In genomic region chr15:38354321-38354929, GRCh38 we compare ENCODE assay signal across 8 cellular contexts.
DNase-seq lines count a peak whose midpoint lies in the region; ATAC-seq and TF ChIP-seq lines count a peak whose summit lies in the region.

No MANE protein-coding gene starts in this region.

- CTCF ChIA-PET in CD4-positive, alpha-beta T cell (lab: Charles Lee), result no interaction called here

- H3K27ac Mint-ChIP-seq in CD4-positive, alpha-beta T cell, result no peak overlapping the region
- no peak overlapping the region for H3K27ac Mint-ChIP-seq in memory B cell

- H3K4me3 Mint-ChIP-seq in CD4-positive, alpha-beta T cell, result no peak overlapping the region
- H3K4me3 Mint-ChIP-seq in memory B cell, result no peak overlapping the region

- no peaks in the 10 kb centered on the region for H3K36me3 Mint-ChIP-seq in CD4-positive, alpha-beta T cell (ENCODE audit: low read depth)
- H3K36me3 Mint-ChIP-seq in memory B cell, result no peaks in the 10 kb centered on the region

- no peaks in the 10 kb centered on the region for H3K9me3 Mint-ChIP-seq in CD4-positive, alpha-beta T cell
- H3K9me3 Mint-ChIP-seq in memory B cell, result no peaks in the 10 kb centered on the region

- H3K27ac ChIP-seq in CD4-positive, alpha-beta T cell (ENCODE audit: low read depth, low read length), result no peak overlapping the region

- peak; percentile 4 to 44 (median 32) for DNase-seq in CD4-positive, alpha-beta T cell
- DNase-seq in H4 (ENCODE audit: low spot score), result peak; percentile 58
- DNase-seq in NCI-H345 treated with DMSO at 0.1 percent for 48 hours (lab: John Stamatoyannopoulos, UW; ENCODE audit: unreplicated experiment), result peak; percentile 1
- peak; percentile 18 to 49 for DNase-seq in activated CD4-positive, alpha-beta T cell treated with anti-CD3 and anti-CD28 coated beads, Interleukin-2, amount 50 U/mL, for 24 hours (ENCODE audit: low read depth in 1 of 2, low spot score in 1 of 2)
- peak; percentile 34 for DNase-seq in effector CD4-positive, alpha-beta T cell
- peak; percentile 53 to 61 for DNase-seq in memory B cell (ENCODE audit: low spot score in 2 of 2)
- DNase-seq in stimulated activated CD8-positive, alpha-beta memory T cell treated with anti-CD3 and anti-CD28 coated beads, Interleukin-4, amount 100 ng/mL, for 4 hours (ENCODE audit: low read depth in 2 of 2, low spot score in 1 of 2), result peak; percentile 4

- H3K27me3 Mint-ChIP-seq in CD4-positive, alpha-beta T cell, result no peaks in the 10 kb centered on the region
- H3K27me3 Mint-ChIP-seq in memory B cell, result no peaks in the 10 kb centered on the region

- intact Hi-C loops in CD4-positive, alpha-beta T cell (cut with DNase I, micrococcal nuclease), result loop anchor here (2.0 to 10.0 kb wide), 6 partner anchors 100 to 1850 kb away; partner anchors contain the start of gene SPRED1 (in 1 of the 2)

- peak; percentile 70 for TF ChIP-seq CTCF in CD4-positive, alpha-beta T cell (IDR thresholded peaks at IDR 0.05)

- no peaks in the 10 kb centered on the region for H3K4me1 Mint-ChIP-seq in CD4-positive, alpha-beta T cell (ENCODE audit: low read depth)
- no peaks in the 10 kb centered on the region for H3K4me1 Mint-ChIP-seq in memory B cell

- no peaks in the 10 kb centered on the region for H3K27me3 ChIP-seq in CD4-positive, alpha-beta T cell (ENCODE audit: control insufficient read depth, insufficient read depth, low read length)

- no peaks in the 10 kb centered on the region for H3K9me3 ChIP-seq in CD4-positive, alpha-beta T cell (ENCODE audit: control insufficient read depth, low read length)

- no peak for ATAC-seq in CD4-positive, alpha-beta T cell (ENCODE audit: poor library complexity)
- peak; percentile 43 for ATAC-seq in memory B cell (ENCODE audit: low read depth)
- ATAC-seq in HG02571 (IDR thresholded peaks at IDR 0.05; ENCODE audit: unreplicated experiment), result no peak

- POLR2A ChIA-PET in CD4-positive, alpha-beta T cell (lab: Charles Lee), result no interaction called here

Comparison
In these comparisons a context has a peak if more than half of its experiments do, and no peak if none do; other contexts are left out.
1. DNase-seq: peak in every context shown above with its lines; median percentile 58 in H4; 57 in memory B cell; 34 in effector CD4-positive, alpha-beta T cell; 34 in activated CD4-positive, alpha-beta T cell treated with anti-CD3 and anti-CD28 coated beads, Interleukin-2, amount 50 U/mL, for 24 hours; 32 in CD4-positive, alpha-beta T cell; 4 in stimulated activated CD8-positive, alpha-beta memory T cell treated with anti-CD3 and anti-CD28 coated beads, Interleukin-4, amount 100 ng/mL, for 4 hours; 1 in NCI-H345 treated with DMSO at 0.1 percent for 48 hours.